Comparison of ENCODE assay signal across 23 cellular contexts in the genomic region with DNA sequence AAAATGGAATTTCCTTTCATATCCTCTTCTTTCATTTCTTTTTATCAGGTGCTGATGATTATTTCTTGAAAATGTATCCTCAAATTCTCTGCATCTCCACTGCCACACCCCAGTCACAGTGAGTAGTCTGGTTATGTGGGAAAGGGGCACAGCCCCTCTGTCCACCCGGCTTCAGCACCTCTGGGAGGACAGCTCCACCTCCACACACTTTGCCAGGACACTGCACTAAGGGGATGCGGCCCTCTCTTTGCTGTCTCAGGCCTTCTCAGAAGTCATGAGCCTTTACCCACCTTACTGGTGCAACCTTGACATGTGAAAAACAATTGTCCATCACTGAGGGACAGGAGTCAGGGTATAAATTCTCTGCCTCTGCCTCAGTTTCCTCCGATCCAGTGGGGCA.
"Had no signal": no experiment of that assay in that cellular context is flagged by ENCODE, and none has a peak within 500 bp of the region (broad histone marks: within the 10 kb centered on the region; RNA-seq: fewer than 3 reads in every experiment).

No MANE protein-coding gene starts in this region.

- H3K9me3 ChIP-seq: colonic mucosa, neutrophil, psoas muscle, right lobe of liver, thyroid gland, uterus had no signal

- H3K27ac ChIP-seq: colonic mucosa, left ventricle myocardium inferior, neutrophil, psoas muscle, right lobe of liver, suprapubic skin, thyroid gland, uterus had no signal

- H3K4me1 Mint-ChIP-seq: naive B cell; nephron; stimulated activated effector memory CD8-positive, alpha-beta T cell treated with anti-CD3 and anti-CD28 coated beads, Interleukin-12 subunit alpha, Interleukin-12 subunit beta, amount 100 ng/mL, for 72 hours had no signal

- DNase-seq: colonic mucosa; dermis blood vessel endothelial cell; foreskin melanocyte; head of caudate nucleus; hippocampal formation; islet precursor cell; left ventricle myocardium inferior; mesenchymal stem cell; naive B cell; psoas muscle; retina; right lobe of liver; stimulated activated CD4-positive, alpha-beta T cell treated with anti-CD3 and anti-CD28 coated beads, Interleukin-4, amount 100 ng/mL, for 1 hour; stimulated activated CD8-positive, alpha-beta memory T cell treated with anti-CD3 and anti-CD28 coated beads, Interleukin-4, amount 100 ng/mL, for 48 hours; stimulated activated naive CD8-positive, alpha-beta T cell treated with anti-CD3 and anti-CD28 coated beads, Interleukin-15, Interleukin-2, amounts not matched to agents 100 U/mL and 50 U/mL, for 24 hours; thyroid gland; uterus had no signal

- ATAC-seq: psoas muscle; right lobe of liver; stimulated activated effector memory CD8-positive, alpha-beta T cell treated with anti-CD3 and anti-CD28 coated beads, Interleukin-12 subunit alpha, Interleukin-12 subunit beta, amount 100 ng/mL, for 72 hours; stimulated activated naive CD8-positive, alpha-beta T cell treated with anti-CD3 and anti-CD28 coated beads, Interleukin-15, Interleukin-2, amounts not matched to agents 100 U/mL and 50 U/mL, for 24 hours had no signal

- H3K36me3 ChIP-seq: colonic mucosa, left ventricle myocardium inferior, neutrophil, right lobe of liver, suprapubic skin, thyroid gland, uterus had no signal

- H3K4me3 Mint-ChIP-seq: nephron; stimulated activated effector memory CD8-positive, alpha-beta T cell treated with anti-CD3 and anti-CD28 coated beads, Interleukin-12 subunit alpha, Interleukin-12 subunit beta, amount 100 ng/mL, for 72 hours; type B pancreatic cell had no signal

- H3K4me1 ChIP-seq: colonic mucosa, left ventricle myocardium inferior, psoas muscle, right lobe of liver, suprapubic skin, thyroid gland, uterus had no signal

- H3K27ac Mint-ChIP-seq: nephron; stimulated activated effector memory CD8-positive, alpha-beta T cell treated with anti-CD3 and anti-CD28 coated beads, Interleukin-12 subunit alpha, Interleukin-12 subunit beta, amount 100 ng/mL, for 72 hours; type B pancreatic cell had no signal

- H3K27me3 Mint-ChIP-seq: naive B cell, type B pancreatic cell had no signal

- H3K27me3 ChIP-seq: colonic mucosa, neutrophil, right lobe of liver, suprapubic skin, thyroid gland, uterus had no signal

- H3K4me3 ChIP-seq: colonic mucosa, left ventricle myocardium inferior, lung, psoas muscle, right lobe of liver, suprapubic skin, thyroid gland, uterus had no signal

- H3K36me3 Mint-ChIP-seq: naive B cell; stimulated activated effector memory CD8-positive, alpha-beta T cell treated with anti-CD3 and anti-CD28 coated beads, Interleukin-12 subunit alpha, Interleukin-12 subunit beta, amount 100 ng/mL, for 72 hours; type B pancreatic cell had no signal
